Comparison of ENCODE assay signal across 9 cellular contexts in the genomic region with DNA sequence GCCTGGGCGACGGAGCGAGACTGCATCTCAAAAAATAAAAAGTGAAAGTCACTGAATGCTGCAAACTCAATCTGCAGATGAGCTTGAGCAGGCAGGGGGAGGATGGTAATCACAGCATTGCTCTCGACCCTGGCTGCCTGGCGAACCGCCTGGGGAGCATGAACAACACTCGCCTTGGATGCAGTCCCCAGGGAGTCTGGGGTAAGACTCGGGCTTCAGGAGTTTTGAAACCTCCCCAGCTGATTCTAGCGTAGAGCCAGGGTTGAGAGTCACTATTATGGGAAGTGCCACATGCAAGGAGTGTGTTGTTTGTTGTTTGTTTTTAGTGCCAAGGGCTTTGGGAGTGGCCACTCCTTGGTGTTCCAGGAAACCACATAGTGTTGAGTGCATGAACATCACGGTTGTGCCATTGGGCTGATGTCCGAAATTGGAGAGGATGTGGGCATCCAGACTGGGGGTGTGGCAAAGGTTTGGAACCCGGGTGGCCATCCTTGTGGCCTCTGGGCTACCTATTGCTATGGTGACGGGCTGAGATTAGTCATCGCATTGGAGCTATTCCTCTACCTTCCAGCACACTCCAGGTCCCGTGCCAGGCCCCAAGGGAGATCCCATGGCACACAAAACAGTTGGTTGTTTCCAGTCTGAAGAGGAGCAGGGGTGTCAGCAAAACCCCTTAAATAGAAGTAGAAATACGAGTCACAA.
DNase-seq lines count a peak whose midpoint lies in the region; ATAC-seq and TF ChIP-seq lines count a peak whose summit lies in the region.
"Had no signal": no experiment of that assay in that cellular context is flagged by ENCODE, and none has a peak within 500 bp of the region (broad histone marks: within the 10 kb centered on the region; RNA-seq: fewer than 3 reads in every experiment).

No MANE protein-coding gene starts in this region.

- H3K36me3 ChIP-seq in heart left ventricle (peaks cover 0 to 87% (median 69%) of the 10 kb centered on the region in 9 donors), subcutaneous abdominal adipose tissue (ENCODE audit: control insufficient read depth in 5 of 5, insufficient read depth in 5 of 5, low read length in 5 of 5) (peaks cover 0 to 77% (median 65%) of the 10 kb centered on the region in 5 donors)

- H3K9me3 ChIP-seq in heart left ventricle (no peaks in the 10 kb centered on the region), subcutaneous abdominal adipose tissue (ENCODE audit: control insufficient read depth in 5 of 5, low read length in 5 of 5) (no peaks in the 10 kb centered on the region)

- H3K9me3 Mint-ChIP-seq in activated T-cell treated with anti-CD3 and anti-CD28 coated beads, Interleukin-2, amount 50 U/mL, for 4 hours = no peaks in the 10 kb centered on the region

- WGBS in heart left ventricle, 4 donors = 74 to 82% (median 78%) methylated on average over 16 of the region's 16 CpGs

- H3K4me1 ChIP-seq in heart left ventricle (peaks cover 0 to 17% (median 3%) of the 10 kb centered on the region in 12 donors), subcutaneous abdominal adipose tissue (ENCODE audit: control insufficient read depth in 5 of 5, insufficient read depth in 5 of 5, low read length in 5 of 5) (peaks cover 8 to 32% (median 18%) of the 10 kb centered on the region in 5 donors)

- H3K9ac ChIP-seq in subcutaneous abdominal adipose tissue (ENCODE audit: low read length in 5 of 5) = no peak overlapping the region

- H3K4me3 Mint-ChIP-seq in activated T-cell treated with anti-CD3 and anti-CD28 coated beads, Interleukin-2, amount 50 U/mL, for 4 hours = no peak overlapping the region

- H3K36me3 Mint-ChIP-seq in activated T-cell treated with anti-CD3 and anti-CD28 coated beads, Interleukin-2, amount 50 U/mL, for 4 hours (ENCODE audit: insufficient read depth) = peaks cover 10% of the 10 kb centered on the region

- H3K27me3 Mint-ChIP-seq in activated T-cell treated with anti-CD3 and anti-CD28 coated beads, Interleukin-2, amount 50 U/mL, for 4 hours (ENCODE audit: low read depth) = no peaks in the 10 kb centered on the region

- H3K27me3 ChIP-seq in heart left ventricle = no peaks in the 10 kb centered on the region
- H3K27me3 ChIP-seq in subcutaneous abdominal adipose tissue (ENCODE audit: control insufficient read depth in 5 of 5, insufficient read depth in 4 of 5, low read length in 5 of 5) = no peaks in the 10 kb centered on the region

- H3K27ac ChIP-seq in heart left ventricle (peak overlapping the region in 1 of 12 donors; percentile 7), subcutaneous abdominal adipose tissue (ENCODE audit: low read depth, low read length) (peak overlapping the region; percentile 13)

- H3K4me3 ChIP-seq in heart left ventricle = no peak overlapping the region
- H3K4me3 ChIP-seq in subcutaneous abdominal adipose tissue (ENCODE audit: low read depth in 1 of 5, low read length in 5 of 5) = no peak overlapping the region

- H3K4me1 Mint-ChIP-seq in activated T-cell treated with anti-CD3 and anti-CD28 coated beads, Interleukin-2, amount 50 U/mL, for 4 hours (ENCODE audit: low read depth) = no peaks in the 10 kb centered on the region

- ATAC-seq in GM21576 (IDR thresholded peaks at IDR 0.05; ENCODE audit: unreplicated experiment) = peak; percentile 55
- peak in 1 of 4 donors; percentile 15 for ATAC-seq in heart left ventricle
- ATAC-seq in HG03378 (IDR thresholded peaks at IDR 0.05; ENCODE audit: unreplicated experiment) = no peak
- no peak for ATAC-seq in activated T-cell treated with anti-CD3 and anti-CD28 coated beads, Interleukin-2, amount 50 U/mL, for 4 hours

- peak; percentile 77 for DNase-seq in SW480 (ENCODE audit: low spot score)
- DNase-seq in heart left ventricle = peak in 3 of 5 donors; percentile 58 to 79 (median 77)
- no peak for DNase-seq in OCI-M2 (lab: John Stamatoyannopoulos, UW; ENCODE audit: unreplicated experiment)
- no peak for DNase-seq in NCI-H82 treated with DMSO at 0.1 percent for 48 hours (lab: John Stamatoyannopoulos, UW; ENCODE audit: unreplicated experiment)
- no peak for DNase-seq in activated T-cell treated with anti-CD3 and anti-CD28 coated beads, Interleukin-2, amount 50 U/mL, for 4 hours
- DNase-seq: midbrain had no signal

- TF ChIP-seq CTCF in heart left ventricle (IDR thresholded peaks at IDR 0.05) = no peak

- no peak for TF ChIP-seq POLR2A in heart left ventricle (IDR thresholded peaks at IDR 0.05)

- intact Hi-C loops in heart left ventricle (cut with DNase I) = loop anchor here in 1 of 10 donors (5.0 kb wide), 1 partner anchor 272 kb away; no protein-coding TSS in a partner anchor

Comparison
In these comparisons a context has a peak if more than half of its experiments do, and no peak if none do; other contexts are left out.
1. DNase-seq: peak in SW480 (single experiment) and heart left ventricle (3 of 5); none in OCI-M2 (single experiment), NCI-H82 treated with DMSO at 0.1 percent for 48 hours (single experiment) and activated T-cell treated with anti-CD3 and anti-CD28 coated beads, Interleukin-2, amount 50 U/mL, for 4 hours (single experiment).